Comparison of ENCODE assay signal across 11 cellular contexts in the genomic region with DNA sequence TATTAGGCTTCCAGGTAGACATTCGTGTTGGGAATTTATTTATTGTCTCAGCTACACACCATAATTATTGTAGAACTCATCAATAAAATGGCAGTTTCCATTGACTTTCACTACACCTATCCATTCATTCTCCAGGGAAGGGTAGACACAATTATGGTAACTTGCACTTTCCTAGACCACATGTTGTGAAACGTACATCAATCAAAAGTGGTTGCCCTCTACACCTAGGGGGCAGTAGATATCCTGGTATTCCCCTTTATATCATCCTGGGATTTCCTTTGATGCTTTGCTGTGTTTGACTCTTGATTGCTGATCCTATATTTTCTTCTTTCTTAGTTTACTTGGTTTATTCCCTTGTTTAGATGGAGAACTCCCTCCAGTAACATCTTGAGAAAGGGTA. TPM values are rescaled to one million over a fixed set of nuclear protein-coding genes. Genes with fewer than 3 reads are reported as not detected.
A peak's percentile ranks its signal among the peaks of the same experiment; 100 is the strongest.
DNase-seq lines count a peak whose midpoint lies in the region; ATAC-seq and TF ChIP-seq lines count a peak whose summit lies in the region.
"Had no signal": no experiment of that assay in that cellular context is flagged by ENCODE, and none has a peak within 500 bp of the region (broad histone marks: within the 10 kb centered on the region; RNA-seq: fewer than 3 reads in every experiment).

No MANE protein-coding gene starts in this region.

- BruUV-seq in IMR-90 (replicated peaks; lab: Mats Ljungman, UMichigan), result no TSS peak

- POLR2A ChIA-PET in IMR-90 (lab: Charles Lee; ENCODE audit: unreplicated experiment), result no interaction called here

- no peaks in the 10 kb centered on the region for H3K4me1 ChIP-seq in IMR-90 (ENCODE audit: control insufficient read depth, insufficient read depth, low read length)

- dilution Hi-C loops in IMR-90 (cut with HindIII; ENCODE audit: low sequenced_read_pairs, unreplicated experiment), result no loop called here

- H3K23ac ChIP-seq in IMR-90 (ENCODE audit: low read depth, low read length), result no peak overlapping the region

- no peak for ATAC-seq in IMR-90 (ENCODE audit: low read depth)
- ATAC-seq: sciatic nerve had no signal

- TF ChIP-seq CTCF in IMR-90 (conservative IDR thresholded peaks at IDR 0.05; ENCODE audit: low read depth, low read length) (0 out of 2 replicates have a peak, but pooled peaks have one; percentile 3), astrocyte of the cerebellum (IDR thresholded peaks at IDR 0.05; ENCODE audit: low read depth, low read length, missing control alignments) (peak; percentile 7)

- H2BK120ac ChIP-seq in IMR-90 (ENCODE audit: low read depth, low read length), result no peak overlapping the region

- no peak overlapping the region for H2AFZ ChIP-seq in IMR-90 (replicated peaks; ENCODE audit: low read length, poor library complexity)

- no peak overlapping the region for H2AK5ac ChIP-seq in IMR-90 (ENCODE audit: low read depth, low read length)

- H4K20me1 ChIP-seq in IMR-90 (ENCODE audit: insufficient read depth, low read length), result no peaks in the 10 kb centered on the region

- no peak overlapping the region for H3K27ac ChIP-seq in IMR-90 (ENCODE audit: insufficient read depth, low read length)

- H2BK20ac ChIP-seq in IMR-90 (ENCODE audit: low read depth, low read length), result no peak overlapping the region

- no peak overlapping the region for H3K4me3 ChIP-seq in IMR-90 (ENCODE audit: insufficient read depth, low read depth, low read length)
- H3K4me3 ChIP-seq in astrocyte of the cerebellum (ENCODE audit: low read depth, low read length), result no peak overlapping the region

- intact Hi-C loops in IMR-90 (cut with micrococcal nuclease), result no loop called here

- no peaks in the 10 kb centered on the region for H3K27me3 ChIP-seq in IMR-90 (ENCODE audit: control insufficient read depth, insufficient read depth, low read length)

- WGBS in IMR-90 (ENCODE audit: extremely low coverage in 2 of 2, insufficient read length in 1 of 2), 2 experiments, result no CpG with 5 or more reads among the region's 2 CpGs

- H4K5ac ChIP-seq in IMR-90 (ENCODE audit: low read depth, low read length), result no peak overlapping the region

- in situ Hi-C loops in IMR-90 (cut with MboI; ENCODE audit: low sequenced_read_pairs), result no loop called here
- in situ Hi-C loops in astrocyte of the cerebellum (cut with HindIII; ENCODE audit: low sequenced_read_pairs), result no loop called here

- no peak overlapping the region for H2BK5ac ChIP-seq in IMR-90 (ENCODE audit: low read depth, low read length, poor library complexity, severe bottlenecking)

- H2BK15ac ChIP-seq in IMR-90 (ENCODE audit: low read depth, low read length), result no peak overlapping the region

- H3K56ac ChIP-seq in IMR-90 (ENCODE audit: extremely low read depth, insufficient read depth, low read length), result no peak overlapping the region

- no peak overlapping the region for H4K8ac ChIP-seq in IMR-90 (ENCODE audit: low read depth in 2 of 2, low read length in 2 of 2)

- H3K36me3 ChIP-seq in IMR-90 (ENCODE audit: control insufficient read depth, insufficient read depth, low read length), result no peaks in the 10 kb centered on the region

- no peak for TF ChIP-seq POLR2A in IMR-90 (IDR thresholded peaks at IDR 0.05; ENCODE audit: low read depth, low read length)

- no peak overlapping the region for H3K18ac ChIP-seq in IMR-90 (ENCODE audit: low read depth, low read length)

- H3K14ac ChIP-seq in IMR-90 (replicated peaks; ENCODE audit: low read depth, low read length), result no peak overlapping the region

- H4K91ac ChIP-seq in IMR-90 (ENCODE audit: insufficient read depth, low read depth, low read length), result no peak overlapping the region

- DNase-seq in ELR (ENCODE audit: low read depth) (peak; percentile 20), IMR-90 (no peak), astrocyte of the cerebellum (ENCODE audit: low read depth) (no peak), myocyte (ENCODE audit: low read depth) (peak; percentile 8), NCI-H2107 (lab: John Stamatoyannopoulos, UW) (no peak), ureter (ENCODE audit: low spot score) (no peak), cerebellar cortex (ENCODE audit: low spot score) (no peak)
- DNase-seq: caudate nucleus, GDM1, NCI-H510A treated with DMSO at 0.1 percent for 48 hours had no signal

- H3K4ac ChIP-seq in IMR-90 (ENCODE audit: low read depth, low read length), result no peak overlapping the region

- no peak for TF ChIP-seq RAD21 in IMR-90 (IDR thresholded peaks at IDR 0.05; ENCODE audit: low read length)

- no peaks in the 10 kb centered on the region for H3K9me1 ChIP-seq in IMR-90 (ENCODE audit: insufficient read depth, low read length)

- H3K9ac ChIP-seq in IMR-90 (ENCODE audit: low read depth, low read length), result no peak overlapping the region

- H3K9me3 ChIP-seq in IMR-90 (ENCODE audit: control insufficient read depth, insufficient read depth, low read length), result no peaks in the 10 kb centered on the region

- no peak overlapping the region for H3K4me2 ChIP-seq in IMR-90 (ENCODE audit: low read depth, low read length)

- no peak overlapping the region for H2AK9ac ChIP-seq in IMR-90 (replicated peaks; ENCODE audit: low read depth, low read length, poor library complexity)

- CTCF ChIA-PET in IMR-90 (lab: Yijun Ruan, JAX), result no interaction called here

- no peaks in the 10 kb centered on the region for H3K79me1 ChIP-seq in IMR-90 (ENCODE audit: low read depth in 1 of 2, low read length in 2 of 2)

TF ChIP-seq in IMR-90, 13 proteins besides CTCF, POLR2A, EP300 and RAD21:
- TF ChIP-seq BHLHE40 (IDR thresholded peaks at IDR 0.05; ENCODE audit: low read depth, low read length), result no peak
- no peak for TF ChIP-seq RFX5 (IDR thresholded peaks at IDR 0.05; ENCODE audit: low read depth, low read length)
- no peak for TF ChIP-seq MAZ (IDR thresholded peaks at IDR 0.05; ENCODE audit: borderline replicate concordance, low read depth, low read length)
- TF ChIP-seq, protein P1, sequence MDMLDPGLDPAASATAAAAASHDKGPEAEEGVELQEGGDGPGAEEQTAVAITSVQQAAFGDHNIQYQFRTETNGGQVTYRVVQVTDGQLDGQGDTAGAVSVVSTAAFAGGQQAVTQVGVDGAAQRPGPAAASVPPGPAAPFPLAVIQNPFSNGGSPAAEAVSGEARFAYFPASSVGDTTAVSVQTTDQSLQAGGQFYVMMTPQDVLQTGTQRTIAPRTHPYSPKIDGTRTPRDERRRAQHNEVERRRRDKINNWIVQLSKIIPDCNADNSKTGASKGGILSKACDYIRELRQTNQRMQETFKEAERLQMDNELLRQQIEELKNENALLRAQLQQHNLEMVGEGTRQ (IDR thresholded peaks at IDR 0.05; ENCODE audit: low read depth, low read length), result no peak
- TF ChIP-seq RCOR1 (IDR thresholded peaks at IDR 0.05; ENCODE audit: insufficient replicate concordance, low read length), result no peak
- TF ChIP-seq FOS (IDR thresholded peaks at IDR 0.05; ENCODE audit: low read depth, low read length), result no peak
- TF ChIP-seq CEBPB (IDR thresholded peaks at IDR 0.05; ENCODE audit: low read depth, low read length), result no peak
- TF ChIP-seq SMC3 (IDR thresholded peaks at IDR 0.05; ENCODE audit: low read depth, low read length), result no peak
- TF ChIP-seq NFE2L2 (IDR thresholded peaks at IDR 0.05; ENCODE audit: low read depth, low read length), result no peak
- no peak for TF ChIP-seq CHD1 (IDR thresholded peaks at IDR 0.05; ENCODE audit: low read depth, low read length)
- TF ChIP-seq MAFK (IDR thresholded peaks at IDR 0.05; ENCODE audit: low read depth, low read length), result no peak

RNA-seq across cellular contexts. Expression of a gene that starts 47.9 kb away (rescaled TPM):
- under 0.01 TPM in 2 replicates for total RNA-seq in IMR-90 (2012; rRNA removed)
- 0.09 TPM in 1 of 2 replicates, not detected in the other for polyA plus RNA-seq in IMR-90 (2012; rRNA removed)
- polyA plus RNA-seq in IMR-90 (2012; cell fraction: cytosol; rRNA removed), result 0.02 and 0.04 TPM in 2 replicates
- 0.06 TPM in 1 of 2 replicates, not detected in the other for polyA plus RNA-seq in IMR-90 (2012; cell fraction: nucleus; rRNA removed; ENCODE audit: low replicate concordance)
- total RNA-seq in myocyte, result 3.9 and 4.4 TPM in 2 replicates
- 0.08 TPM for polyA plus RNA-seq in myocyte (2012)
- total RNA-seq in ureter, result 4.7 TPM

Comparison
In these comparisons a context has a peak if more than half of its experiments do, and no peak if none do; other contexts are left out.
1. DNase-seq: peak in ELR (single experiment) and myocyte (single experiment); none in IMR-90 (single experiment), astrocyte of the cerebellum (single experiment), NCI-H2107 (single experiment), ureter (single experiment) and cerebellar cortex (single experiment).